8 cellular contexts compared by ENCODE assay signal in the genomic region with DNA sequence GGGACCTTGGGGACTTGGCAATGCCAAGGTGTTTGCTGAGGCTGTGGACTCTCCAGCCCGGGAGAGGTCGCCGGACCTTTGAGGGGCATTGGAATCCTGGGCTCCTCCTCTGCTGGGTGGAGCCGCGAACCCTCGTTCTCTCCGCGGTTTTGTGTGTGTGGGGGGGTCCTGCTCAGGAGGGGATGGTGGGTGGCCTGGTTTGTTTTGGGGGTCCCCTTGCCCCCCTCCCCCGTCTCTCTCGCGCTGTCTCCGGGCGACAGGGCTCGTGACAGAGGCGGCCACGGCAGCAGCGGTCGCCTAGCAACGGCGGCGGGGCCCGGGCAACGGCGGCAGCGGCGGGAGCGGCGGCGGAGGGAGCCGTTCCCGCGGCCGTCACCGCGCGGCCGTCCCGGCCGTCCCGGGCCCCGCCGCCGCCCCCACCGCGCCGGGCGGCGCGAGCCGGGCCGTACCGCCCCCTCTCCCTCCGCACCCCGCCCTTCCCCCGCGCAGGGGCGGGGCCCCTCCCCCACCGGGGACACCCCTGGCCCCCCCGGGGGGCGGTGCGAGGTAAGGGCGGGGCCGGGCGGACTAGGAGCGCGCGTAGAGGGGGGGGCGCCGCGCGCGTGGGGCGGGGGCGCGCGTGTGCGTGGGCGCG. TPM values are rescaled to one million over a fixed set of nuclear protein-coding genes. Genes with fewer than 3 reads are reported as not detected.
DNase-seq lines count a peak whose midpoint lies in the region; ATAC-seq and TF ChIP-seq lines count a peak whose summit lies in the region.

No MANE protein-coding gene starts in this region.

- CTCF ChIA-PET in T-cell (lab: Charles Lee), result interaction anchor here in 1 of 2 donors (3.1 kb wide), 1 partner anchor 10 kb away, joined by 12 read pairs; the partner anchor contains the start of gene CUTA

- H3K27ac Mint-ChIP-seq in T-cell (peak overlapping the region; percentile 84 to 96), brain (peak overlapping the region; percentile 96 to 100 (median 98))

- H3K4me1 Mint-ChIP-seq in T-cell (peaks cover 72 to 87% (median 84%) of the 10 kb centered on the region in 3 donors), brain (peaks cover 89% of the 10 kb centered on the region)

- POLR2A ChIA-PET in T-cell (lab: Charles Lee), result no interaction called here

- peak overlapping the region; percentile 20 for H3K9ac ChIP-seq in iPS-18a (ENCODE audit: low read length)

- H3K4me3 ChIP-seq in iPS-18a (ENCODE audit: low read length) (peak overlapping the region; percentile 67), skin epidermis (peak overlapping the region; percentile 31 to 53 (median 51))

- ATAC-seq in T-cell (replicated peaks in 1 of 4), result peak; percentile 8 to 16 (median 10)
- ATAC-seq in GM19328 (IDR thresholded peaks at IDR 0.05; ENCODE audit: unreplicated experiment), result no peak
- ATAC-seq in GM18858 (IDR thresholded peaks at IDR 0.05; ENCODE audit: unreplicated experiment), result no peak

- H3K4me1 ChIP-seq in iPS-18a (ENCODE audit: control insufficient read depth, low read depth, low read length), result peaks cover 41% of the 10 kb centered on the region

- no peaks in the 10 kb centered on the region for H3K9me3 Mint-ChIP-seq in T-cell
- no peaks in the 10 kb centered on the region for H3K9me3 Mint-ChIP-seq in brain

- DNase-seq in SKM-1 treated with dmso at 0.1 percent for 144 hours (lab: John Stamatoyannopoulos, UW; ENCODE audit: unreplicated experiment) (peak; percentile 16), SKM-1 (lab: John Stamatoyannopoulos, UW; ENCODE audit: unreplicated experiment) (no peak), T-cell (peak in 27 of 34 experiments; percentile 22 to 65 (median 48))

- H3K9me3 ChIP-seq in iPS-18a (ENCODE audit: control insufficient read depth, low read depth, low read length), result no peaks in the 10 kb centered on the region

- peaks cover 2% of the 10 kb centered on the region for H3K36me3 Mint-ChIP-seq in T-cell
- H3K36me3 Mint-ChIP-seq in brain, result peaks cover 21% of the 10 kb centered on the region

- H3K36me3 ChIP-seq in iPS-18a (ENCODE audit: control insufficient read depth, low read depth, low read length), result peaks cover 11% of the 10 kb centered on the region

- no peak overlapping the region for H3K27ac ChIP-seq in iPS-18a (ENCODE audit: low read length)
- peak overlapping the region in 20 of 21 experiments; percentile 31 to 95 (median 85) for H3K27ac ChIP-seq in skin epidermis

- no peak for TF ChIP-seq CTCF in brain (conservative IDR thresholded peaks at IDR 0.05)

- H3K27me3 Mint-ChIP-seq in T-cell (no peaks in the 10 kb centered on the region), brain (peaks cover 11% of the 10 kb centered on the region)

- H3K27me3 ChIP-seq in iPS-18a (ENCODE audit: control insufficient read depth, insufficient read depth, low read length), result no peaks in the 10 kb centered on the region

- H3K4me3 Mint-ChIP-seq in T-cell (peak overlapping the region; percentile 85 to 97 (median 86)), brain (peak overlapping the region; percentile 88 to 96 (median 90))

RNA-seq across cellular contexts. Expression of gene SYNGAP1, which starts 7.8 kb away (rescaled TPM):
- total RNA-seq in T-cell, result 100 to 1,000 TPM in 1 of 5 donors, 10 to 100 TPM in 4; 51.2 to 111 (median 64.5) TPM
- 40.7 TPM for polyA plus RNA-seq in brain (ENCODE audit: insufficient read depth, low read depth, low replicate concordance)

RNA-seq across cellular contexts. Expression of gene CUTA, which starts 9.8 kb away (rescaled TPM):
- total RNA-seq in T-cell, result 100 to 1,000 TPM; 169 to 184 (median 176) TPM
- 837 TPM for polyA plus RNA-seq in brain (ENCODE audit: insufficient read depth, low read depth, low replicate concordance)

RNA-seq across cellular contexts. Expression of gene PHF1, which starts 16.9 kb away (rescaled TPM):
- total RNA-seq in T-cell, result 100 to 1,000 TPM; 169 to 372 (median 175) TPM
- polyA plus RNA-seq in brain (ENCODE audit: insufficient read depth, low read depth, low replicate concordance), result 115 TPM

RNA-seq across cellular contexts. Expression of gene ZBTB9, which starts 26.7 kb away (rescaled TPM):
- total RNA-seq in T-cell, result 10 to 100 TPM in 3 of 5 donors, 1 to 10 TPM in 2; 3.9 to 12.6 (median 11.1) TPM
- polyA plus RNA-seq in brain (ENCODE audit: insufficient read depth, low read depth, low replicate concordance), result 10.7 TPM

RNA-seq across cellular contexts. Expression of gene KIFC1, which starts 36.1 kb away (rescaled TPM):
- total RNA-seq in T-cell, result 1 to 10 TPM; 1.1 to 2.9 (median 1.8) TPM
- polyA plus RNA-seq in brain (ENCODE audit: insufficient read depth, low read depth, low replicate concordance), result 89.6 TPM

Comparison
In these comparisons a context has a peak if more than half of its experiments do, and no peak if none do; other contexts are left out.
1. ATAC-seq: peak in T-cell (4 of 4); none in GM19328 (single experiment) and GM18858 (single experiment).